In genomic region chr2:76558157-76558556, GRCh38 we compare ENCODE assay signal across 23 cellular contexts.
"Had no signal": no experiment of that assay in that cellular context is flagged by ENCODE, and none has a peak within 500 bp of the region (broad histone marks: within the 10 kb centered on the region; RNA-seq: fewer than 3 reads in every experiment).

No MANE protein-coding gene starts in this region.

- DNase-seq: colonic mucosa; cortex of kidney; effector memory CD4-positive, alpha-beta T cell; foreskin keratinocyte; heart left ventricle; hypothalamus; immature natural killer cell; islet precursor cell; kidney; kidney glomerular epithelial cell; left colon; left ventricle myocardium superior; lower lobe of right lung; mesenchymal stem cell; mucosa of descending colon had no signal

- H3K4me1 ChIP-seq: colonic mucosa, esophagus muscularis mucosa, foreskin keratinocyte, gastroesophageal sphincter, heart left ventricle, lower lobe of right lung had no signal

- H3K36me3 Mint-ChIP-seq: immature natural killer cell, mesothelial cell of epicardium had no signal

- H3K9me3 Mint-ChIP-seq: dendritic cell treated with granulocyte-macrophage colony-stimulating factor and Interleukin-4, amounts not matched to agents 40 ng/mL and 50 ng/mL, for 4 days; mesothelial cell of epicardium had no signal

- H2AFZ ChIP-seq: hepatocyte had no signal

- H3K9me3 ChIP-seq: colonic mucosa, esophagus muscularis mucosa, gastroesophageal sphincter, lower lobe of right lung, mucosa of descending colon had no signal

- H3K4me1 Mint-ChIP-seq: immature natural killer cell, mesothelial cell of epicardium had no signal

- H3K27ac Mint-ChIP-seq: dendritic cell treated with granulocyte-macrophage colony-stimulating factor and Interleukin-4, amounts not matched to agents 40 ng/mL and 50 ng/mL, for 4 days; immature natural killer cell; mesothelial cell of epicardium had no signal

- H3K4me2 ChIP-seq: hepatocyte had no signal

- H3K79me2 ChIP-seq: hepatocyte had no signal

- ATAC-seq: foreskin keratinocyte, gastroesophageal sphincter, heart left ventricle, left colon, left lobe of liver, left ventricle myocardium superior, lower lobe of right lung, mucosa of descending colon had no signal

- FAIRE-seq: endothelial cell of umbilical vein, frontal cortex, kidney had no signal

- H3K27ac ChIP-seq: colonic mucosa, esophagus muscularis mucosa, foreskin keratinocyte, gastroesophageal sphincter, heart left ventricle, hepatocyte, lower lobe of right lung had no signal

- H3K4me3 Mint-ChIP-seq: dendritic cell treated with granulocyte-macrophage colony-stimulating factor and Interleukin-4, amounts not matched to agents 40 ng/mL and 50 ng/mL, for 4 days; immature natural killer cell; mesothelial cell of epicardium had no signal

- H3K27me3 ChIP-seq: colonic mucosa, esophagus muscularis mucosa, foreskin keratinocyte, gastroesophageal sphincter, heart left ventricle, hepatocyte had no signal

- H3K36me3 ChIP-seq: colonic mucosa, esophagus muscularis mucosa, gastroesophageal sphincter, heart left ventricle, lower lobe of right lung had no signal

- H3K4me3 ChIP-seq: colonic mucosa, esophagus muscularis mucosa, gastroesophageal sphincter, heart left ventricle, hepatocyte, lower lobe of right lung, mucosa of descending colon had no signal

- H3K27me3 Mint-ChIP-seq: dendritic cell treated with granulocyte-macrophage colony-stimulating factor and Interleukin-4, amounts not matched to agents 40 ng/mL and 50 ng/mL, for 4 days had no signal
